In genomic region chr15:95291878-95292472, GRCh38 we compare ENCODE assay signal across 10 cellular contexts.
A peak's percentile ranks its signal among the peaks of the same experiment; 100 is the strongest.
DNase-seq lines count a peak whose midpoint lies in the region; ATAC-seq, FAIRE-seq and TF ChIP-seq lines count a peak whose summit lies in the region.
"Had no signal": no experiment of that assay in that cellular context is flagged by ENCODE, and none has a peak within 500 bp of the region (broad histone marks: within the 10 kb centered on the region; RNA-seq: fewer than 3 reads in every experiment).

No MANE protein-coding gene starts in this region.

- H3K9ac ChIP-seq in keratinocyte (ENCODE audit: control insufficient read depth, extremely low read depth, insufficient read depth, low read length): no peak overlapping the region

- peak in 2 of 3 experiments; percentile 49 to 58 for TF ChIP-seq CTCF in keratinocyte (optimal IDR thresholded peaks at IDR 0.05 in 1 of 3, IDR thresholded peaks at IDR 0.05 in 1 of 3, conservative IDR thresholded peaks at IDR 0.05 in 1 of 3; ENCODE audit: extremely low read depth in 1 of 3, insufficient read depth in 2 of 3, low read length in 3 of 3)

- no peak overlapping the region for H3K27ac ChIP-seq in keratinocyte (ENCODE audit: control insufficient read depth, insufficient read depth, low read length)

- DNase-seq in activated CD4-positive, alpha-beta T cell treated with anti-CD3 and anti-CD28 coated beads, Interleukin-2, amount 10 ng/mL, durations not matched to agents 7 days and 5 days: peak; percentile 24
- no peak for DNase-seq in activated CD4-positive, alpha-beta T cell treated with anti-CD3 and anti-CD28 coated beads, Interleukin-2, amount 50 U/mL, for 48 hours
- peak; percentile 37 for DNase-seq in HT1080 (ENCODE audit: low read depth)
- peak; percentile 26 for DNase-seq in activated CD8-positive, alpha-beta T cell treated with anti-CD3 and anti-CD28 coated beads, Interleukin-2, amount 10 ng/mL, durations not matched to agents 7 days and 5 days
- DNase-seq in keratinocyte (ENCODE audit: low read depth, low spot score): no peak
- no peak for DNase-seq in hepatic stellate cell (ENCODE audit: low spot score)
- no peak for DNase-seq in effector CD4-positive, alpha-beta T cell
- no peak for DNase-seq in activated T-helper 2 cell treated with anti-CD3 and anti-CD28 coated beads, Interferon-gamma antibody, Interleukin-2, Interleukin-4, amounts not matched to agents 10 μg/mL and 5 μg/mL and 100 μg/mL, durations not matched to agents 14 hours and 24 hours and 36 hours (ENCODE audit: low spot score)
- DNase-seq: activated naive CD8-positive, alpha-beta T cell treated with anti-CD3 and anti-CD28 coated beads, Interleukin-2, amount 10 ng/mL, durations not matched to agents 7 days and 5 days had no signal

- H3K27me3 ChIP-seq in keratinocyte (ENCODE audit: control insufficient read depth, extremely low read depth, insufficient read depth, low read length): no peaks in the 10 kb centered on the region

- H3K27me3 Mint-ChIP-seq in activated CD4-positive, alpha-beta T cell treated with anti-CD3 and anti-CD28 coated beads, Interleukin-2, amount 10 ng/mL, durations not matched to agents 7 days and 5 days: peaks cover 72% of the 10 kb centered on the region
- peaks cover 67% of the 10 kb centered on the region for H3K27me3 Mint-ChIP-seq in activated CD8-positive, alpha-beta T cell treated with anti-CD3 and anti-CD28 coated beads, Interleukin-2, amount 10 ng/mL, durations not matched to agents 7 days and 5 days (ENCODE audit: low read depth)
- H3K27me3 Mint-ChIP-seq in activated T-helper 2 cell treated with anti-CD3 and anti-CD28 coated beads, Interferon-gamma antibody, Interleukin-2, Interleukin-4, amounts not matched to agents 10 μg/mL and 5 μg/mL and 100 μg/mL, durations not matched to agents 14 hours and 24 hours and 36 hours (ENCODE audit: low read depth): peaks cover 61% of the 10 kb centered on the region

- peaks cover 4% of the 10 kb centered on the region for H3K4me1 Mint-ChIP-seq in activated CD4-positive, alpha-beta T cell treated with anti-CD3 and anti-CD28 coated beads, Interleukin-2, amount 10 ng/mL, durations not matched to agents 7 days and 5 days
- peaks cover 17% of the 10 kb centered on the region for H3K4me1 Mint-ChIP-seq in activated CD8-positive, alpha-beta T cell treated with anti-CD3 and anti-CD28 coated beads, Interleukin-2, amount 10 ng/mL, durations not matched to agents 7 days and 5 days (ENCODE audit: low read depth)
- H3K4me1 Mint-ChIP-seq in activated T-helper 2 cell treated with anti-CD3 and anti-CD28 coated beads, Interferon-gamma antibody, Interleukin-2, Interleukin-4, amounts not matched to agents 10 μg/mL and 5 μg/mL and 100 μg/mL, durations not matched to agents 14 hours and 24 hours and 36 hours (ENCODE audit: low read depth): peaks cover 21% of the 10 kb centered on the region

- dilution Hi-C loops in keratinocyte (cut with MboI; ENCODE audit: extremely low pct_ligation_motif_present, low sequenced_read_pairs): no loop called here

- H3K36me3 ChIP-seq in keratinocyte (ENCODE audit: control insufficient read depth in 2 of 2, extremely low read depth in 1 of 2, insufficient read depth in 2 of 2, low read length in 2 of 2): no peaks in the 10 kb centered on the region

- peaks cover 4% of the 10 kb centered on the region for H3K4me1 ChIP-seq in keratinocyte (ENCODE audit: control insufficient read depth, extremely low read depth, insufficient read depth, low read length)

- POLR2A ChIA-PET in activated CD4-positive, alpha-beta T cell treated with anti-CD3 and anti-CD28 coated beads, Interleukin-2, amount 10 ng/mL, durations not matched to agents 7 days and 5 days (lab: Charles Lee): no interaction called here
- POLR2A ChIA-PET in activated CD8-positive, alpha-beta T cell treated with anti-CD3 and anti-CD28 coated beads, Interleukin-2, amount 10 ng/mL, durations not matched to agents 7 days and 5 days (lab: Charles Lee): no interaction called here

- intact Hi-C loops in activated T-helper 2 cell treated with anti-CD3 and anti-CD28 coated beads, Interferon-gamma antibody, Interleukin-2, Interleukin-4, amounts not matched to agents 10 μg/mL and 5 μg/mL and 100 μg/mL, durations not matched to agents 14 hours and 24 hours and 36 hours (cut with micrococcal nuclease): loop anchor here (1.0 kb wide), 1 partner anchor 33 kb away; no protein-coding TSS in a partner anchor

- H3K9me3 Mint-ChIP-seq in activated CD4-positive, alpha-beta T cell treated with anti-CD3 and anti-CD28 coated beads, Interleukin-2, amount 10 ng/mL, durations not matched to agents 7 days and 5 days: no peaks in the 10 kb centered on the region
- no peaks in the 10 kb centered on the region for H3K9me3 Mint-ChIP-seq in activated CD8-positive, alpha-beta T cell treated with anti-CD3 and anti-CD28 coated beads, Interleukin-2, amount 10 ng/mL, durations not matched to agents 7 days and 5 days (ENCODE audit: insufficient read depth)
- no peaks in the 10 kb centered on the region for H3K9me3 Mint-ChIP-seq in activated T-helper 2 cell treated with anti-CD3 and anti-CD28 coated beads, Interferon-gamma antibody, Interleukin-2, Interleukin-4, amounts not matched to agents 10 μg/mL and 5 μg/mL and 100 μg/mL, durations not matched to agents 14 hours and 24 hours and 36 hours

- no peaks in the 10 kb centered on the region for H3K79me2 ChIP-seq in keratinocyte (ENCODE audit: control insufficient read depth, insufficient read depth, low read length)

- CTCF ChIA-PET in activated CD4-positive, alpha-beta T cell treated with anti-CD3 and anti-CD28 coated beads, Interleukin-2, amount 10 ng/mL, durations not matched to agents 7 days and 5 days (lab: Charles Lee): interaction anchor here (1.3 kb wide), 1 partner anchor 11 kb away, joined by 4 read pairs; no protein-coding TSS in a partner anchor
- CTCF ChIA-PET in activated CD8-positive, alpha-beta T cell treated with anti-CD3 and anti-CD28 coated beads, Interleukin-2, amount 10 ng/mL, durations not matched to agents 7 days and 5 days (lab: Charles Lee): interaction anchor here (0.6 to 2.6 kb wide), 10 partner anchors 10 to 711 kb away, joined by 3 to 9 read pairs (median 4); no protein-coding TSS in a partner anchor

- H3K9me1 ChIP-seq in keratinocyte (ENCODE audit: control insufficient read depth, extremely low read depth, insufficient read depth, low read length): no peaks in the 10 kb centered on the region

- no peak overlapping the region for H3K4me3 ChIP-seq in keratinocyte (ENCODE audit: control insufficient read depth in 2 of 3, extremely low read depth in 1 of 3, insufficient read depth in 2 of 3, low read depth in 1 of 3, low read length in 3 of 3)

- no peak overlapping the region for H2AFZ ChIP-seq in keratinocyte (ENCODE audit: control insufficient read depth, low read length)

- H3K4me3 Mint-ChIP-seq in activated CD4-positive, alpha-beta T cell treated with anti-CD3 and anti-CD28 coated beads, Interleukin-2, amount 10 ng/mL, durations not matched to agents 7 days and 5 days: no peak overlapping the region
- H3K4me3 Mint-ChIP-seq in activated CD8-positive, alpha-beta T cell treated with anti-CD3 and anti-CD28 coated beads, Interleukin-2, amount 10 ng/mL, durations not matched to agents 7 days and 5 days: no peak overlapping the region
- no peak overlapping the region for H3K4me3 Mint-ChIP-seq in activated T-helper 2 cell treated with anti-CD3 and anti-CD28 coated beads, Interferon-gamma antibody, Interleukin-2, Interleukin-4, amounts not matched to agents 10 μg/mL and 5 μg/mL and 100 μg/mL, durations not matched to agents 14 hours and 24 hours and 36 hours (ENCODE audit: low read depth)
- H3K4me3 Mint-ChIP-seq: activated naive CD8-positive, alpha-beta T cell treated with anti-CD3 and anti-CD28 coated beads, Interleukin-2, amount 10 ng/mL, durations not matched to agents 7 days and 5 days had no signal

- peak; percentile 87 for FAIRE-seq in keratinocyte (lab: Jason Lieb, UNC)
- FAIRE-seq: GM18507 had no signal

- H3K4me2 ChIP-seq in keratinocyte (ENCODE audit: control insufficient read depth, extremely low read depth, insufficient read depth, low read depth, low read length): no peak overlapping the region

- ATAC-seq in activated CD8-positive, alpha-beta T cell treated with anti-CD3 and anti-CD28 coated beads, Interleukin-2, amount 10 ng/mL, durations not matched to agents 7 days and 5 days: peak; percentile 55

- no peaks in the 10 kb centered on the region for H3K36me3 Mint-ChIP-seq in activated CD4-positive, alpha-beta T cell treated with anti-CD3 and anti-CD28 coated beads, Interleukin-2, amount 10 ng/mL, durations not matched to agents 7 days and 5 days (ENCODE audit: low read depth)
- H3K36me3 Mint-ChIP-seq in activated CD8-positive, alpha-beta T cell treated with anti-CD3 and anti-CD28 coated beads, Interleukin-2, amount 10 ng/mL, durations not matched to agents 7 days and 5 days (ENCODE audit: low read depth): peaks cover 1% of the 10 kb centered on the region
- H3K36me3 Mint-ChIP-seq in activated T-helper 2 cell treated with anti-CD3 and anti-CD28 coated beads, Interferon-gamma antibody, Interleukin-2, Interleukin-4, amounts not matched to agents 10 μg/mL and 5 μg/mL and 100 μg/mL, durations not matched to agents 14 hours and 24 hours and 36 hours (ENCODE audit: low read depth): no peaks in the 10 kb centered on the region

- no peaks in the 10 kb centered on the region for H4K20me1 ChIP-seq in keratinocyte (ENCODE audit: control insufficient read depth, extremely low read depth, insufficient read depth, low read length)

- H3K9me3 ChIP-seq in keratinocyte (ENCODE audit: control insufficient read depth, low read depth, low read length): no peaks in the 10 kb centered on the region

- H3K27ac Mint-ChIP-seq in activated CD4-positive, alpha-beta T cell treated with anti-CD3 and anti-CD28 coated beads, Interleukin-2, amount 10 ng/mL, durations not matched to agents 7 days and 5 days: no peak overlapping the region
- H3K27ac Mint-ChIP-seq in activated CD8-positive, alpha-beta T cell treated with anti-CD3 and anti-CD28 coated beads, Interleukin-2, amount 10 ng/mL, durations not matched to agents 7 days and 5 days: no peak overlapping the region
- H3K27ac Mint-ChIP-seq in activated T-helper 2 cell treated with anti-CD3 and anti-CD28 coated beads, Interferon-gamma antibody, Interleukin-2, Interleukin-4, amounts not matched to agents 10 μg/mL and 5 μg/mL and 100 μg/mL, durations not matched to agents 14 hours and 24 hours and 36 hours: no peak overlapping the region
- H3K27ac Mint-ChIP-seq: activated naive CD8-positive, alpha-beta T cell treated with anti-CD3 and anti-CD28 coated beads, Interleukin-2, amount 10 ng/mL, durations not matched to agents 7 days and 5 days had no signal

Comparison
In these comparisons a context has a peak if more than half of its experiments do, and no peak if none do; other contexts are left out.
1. DNase-seq: peak in activated CD4-positive, alpha-beta T cell treated with anti-CD3 and anti-CD28 coated beads, Interleukin-2, amount 10 ng/mL, durations not matched to agents 7 days and 5 days (single experiment), HT1080 (single experiment) and activated CD8-positive, alpha-beta T cell treated with anti-CD3 and anti-CD28 coated beads, Interleukin-2, amount 10 ng/mL, durations not matched to agents 7 days and 5 days (single experiment); none in activated CD4-positive, alpha-beta T cell treated with anti-CD3 and anti-CD28 coated beads, Interleukin-2, amount 50 U/mL, for 48 hours (0 of 2), keratinocyte (single experiment), hepatic stellate cell (single experiment), effector CD4-positive, alpha-beta T cell (single experiment) and activated T-helper 2 cell treated with anti-CD3 and anti-CD28 coated beads, Interferon-gamma antibody, Interleukin-2, Interleukin-4, amounts not matched to agents 10 μg/mL and 5 μg/mL and 100 μg/mL, durations not matched to agents 14 hours and 24 hours and 36 hours (single experiment).